ENCODE assay signal across 3 cellular contexts in genomic region chr7:155289107-155289506, GRCh38.
A peak's percentile ranks its signal among the peaks of the same experiment; 100 is the strongest.
TF ChIP-seq lines count a peak whose summit lies in the region.

No MANE protein-coding gene starts in this region.

TF ChIP-seq in HEK293T, 16 proteins besides CTCF, POLR2A, EP300 and RAD21 (continued from another document):
- peak; percentile 29; the same call in 1 of the 2 replicates for TF ChIP-seq L3MBTL2 (conservative IDR thresholded peaks at IDR 0.05)

TF ChIP-seq in K562, 482 proteins besides CTCF, POLR2A, EP300 and RAD21 (continued from another document and continues in another):
- no peak for TF ChIP-seq ZNF639 (CRISPR knock-in tag; conservative IDR thresholded peaks at IDR 0.05 in 1 of 2, IDR thresholded peaks at IDR 0.05 in 1 of 2)
- TF ChIP-seq L3MBTL2 (IDR thresholded peaks at IDR 0.05) = peak; percentile 77
- no peak for TF ChIP-seq GATAD2A (IDR thresholded peaks at IDR 0.05)
- TF ChIP-seq, protein P1, sequence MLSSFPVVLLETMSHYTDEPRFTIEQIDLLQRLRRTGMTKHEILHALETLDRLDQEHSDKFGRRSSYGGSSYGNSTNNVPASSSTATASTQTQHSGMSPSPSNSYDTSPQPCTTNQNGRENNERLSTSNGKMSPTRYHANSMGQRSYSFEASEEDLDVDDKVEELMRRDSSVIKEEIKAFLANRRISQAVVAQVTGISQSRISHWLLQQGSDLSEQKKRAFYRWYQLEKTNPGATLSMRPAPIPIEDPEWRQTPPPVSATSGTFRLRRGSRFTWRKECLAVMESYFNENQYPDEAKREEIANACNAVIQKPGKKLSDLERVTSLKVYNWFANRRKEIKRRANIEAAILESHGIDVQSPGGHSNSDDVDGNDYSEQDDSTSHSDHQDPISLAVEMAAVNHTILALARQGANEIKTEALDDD (IDR thresholded peaks at IDR 0.05) = no peak
- TF ChIP-seq ETV6 (IDR thresholded peaks at IDR 0.05; ENCODE audit: borderline replicate concordance in 1 of 2, low read depth in 2 of 2, low read length in 1 of 2) = no peak
- no peak for TF ChIP-seq ETV6 (CRISPR knock-in tag; IDR thresholded peaks at IDR 0.05; ENCODE audit: borderline replicate concordance)
- TF ChIP-seq RHOXF2B (CRISPR knock-in tag; conservative IDR thresholded peaks at IDR 0.05) = no peak
- no peak for TF ChIP-seq ZEB2 (IDR thresholded peaks at IDR 0.05)
- TF ChIP-seq ZNF263 (CRISPR knock-in tag; IDR thresholded peaks at IDR 0.05; ENCODE audit: borderline replicate concordance) = no peak
- no peak for TF ChIP-seq PHF8 (IDR thresholded peaks at IDR 0.05; ENCODE audit: borderline replicate concordance, low read length)
- TF ChIP-seq, protein P2, sequence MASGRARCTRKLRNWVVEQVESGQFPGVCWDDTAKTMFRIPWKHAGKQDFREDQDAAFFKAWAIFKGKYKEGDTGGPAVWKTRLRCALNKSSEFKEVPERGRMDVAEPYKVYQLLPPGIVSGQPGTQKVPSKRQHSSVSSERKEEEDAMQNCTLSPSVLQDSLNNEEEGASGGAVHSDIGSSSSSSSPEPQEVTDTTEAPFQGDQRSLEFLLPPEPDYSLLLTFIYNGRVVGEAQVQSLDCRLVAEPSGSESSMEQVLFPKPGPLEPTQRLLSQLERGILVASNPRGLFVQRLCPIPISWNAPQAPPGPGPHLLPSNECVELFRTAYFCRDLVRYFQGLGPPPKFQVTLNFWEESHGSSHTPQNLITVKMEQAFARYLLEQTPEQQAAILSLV (tag; IDR thresholded peaks at IDR 0.05) = no peak
- TF ChIP-seq NR2F6 (CRISPR knock-in tag; IDR thresholded peaks at IDR 0.05) = no peak
- peak; percentile 57 to 77 for TF ChIP-seq E2F6 (IDR thresholded peaks at IDR 0.05; ENCODE audit: borderline replicate concordance in 1 of 2, extremely low read depth in 1 of 2, insufficient read depth in 1 of 2, insufficient read length in 1 of 2, low read depth in 1 of 2, low read length in 1 of 2, poor library complexity in 1 of 2, severe bottlenecking in 1 of 2)

TF ChIP-seq in SK-N-SH treated with all-trans-retinoic acid at 6 μM for 48 hours, 23 proteins besides CTCF, POLR2A, EP300 and RAD21:
- TF ChIP-seq, protein P3, sequence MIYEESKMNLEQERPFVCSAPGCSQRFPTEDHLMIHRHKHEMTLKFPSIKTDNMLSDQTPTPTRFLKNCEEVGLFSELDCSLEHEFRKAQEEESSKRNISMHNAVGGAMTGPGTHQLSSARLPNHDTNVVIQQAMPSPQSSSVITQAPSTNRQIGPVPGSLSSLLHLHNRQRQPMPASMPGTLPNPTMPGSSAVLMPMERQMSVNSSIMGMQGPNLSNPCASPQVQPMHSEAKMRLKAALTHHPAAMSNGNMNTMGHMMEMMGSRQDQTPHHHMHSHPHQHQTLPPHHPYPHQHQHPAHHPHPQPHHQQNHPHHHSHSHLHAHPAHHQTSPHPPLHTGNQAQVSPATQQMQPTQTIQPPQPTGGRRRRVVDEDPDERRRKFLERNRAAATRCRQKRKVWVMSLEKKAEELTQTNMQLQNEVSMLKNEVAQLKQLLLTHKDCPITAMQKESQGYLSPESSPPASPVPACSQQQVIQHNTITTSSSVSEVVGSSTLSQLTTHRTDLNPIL (CRISPR knock-in tag; IDR thresholded peaks at IDR 0.05; ENCODE audit: low read depth) = no peak
- TF ChIP-seq ARNTL (CRISPR knock-in tag; IDR thresholded peaks at IDR 0.05; ENCODE audit: borderline replicate concordance, low read depth) (no peak), RARB (CRISPR knock-in tag; IDR thresholded peaks at IDR 0.05) (no peak), SNAI2 (CRISPR knock-in tag; IDR thresholded peaks at IDR 0.05) (no peak), ZFP30 (CRISPR knock-in tag; IDR thresholded peaks at IDR 0.05) (no peak), BACH2 (CRISPR knock-in tag; IDR thresholded peaks at IDR 0.05; ENCODE audit: borderline replicate concordance) (no peak), PPARA (CRISPR knock-in tag; IDR thresholded peaks at IDR 0.05; ENCODE audit: borderline replicate concordance) (no peak), OSR1 (CRISPR knock-in tag; IDR thresholded peaks at IDR 0.05) (no peak), GLIS3 (CRISPR knock-in tag; IDR thresholded peaks at IDR 0.05) (no peak), ISL1 (CRISPR knock-in tag; IDR thresholded peaks at IDR 0.05) (no peak), ZC3H10 (CRISPR knock-in tag; IDR thresholded peaks at IDR 0.05) (no peak), ZNF70 (CRISPR knock-in tag; IDR thresholded peaks at IDR 0.05) (no peak)
- TF ChIP-seq, protein P4, sequence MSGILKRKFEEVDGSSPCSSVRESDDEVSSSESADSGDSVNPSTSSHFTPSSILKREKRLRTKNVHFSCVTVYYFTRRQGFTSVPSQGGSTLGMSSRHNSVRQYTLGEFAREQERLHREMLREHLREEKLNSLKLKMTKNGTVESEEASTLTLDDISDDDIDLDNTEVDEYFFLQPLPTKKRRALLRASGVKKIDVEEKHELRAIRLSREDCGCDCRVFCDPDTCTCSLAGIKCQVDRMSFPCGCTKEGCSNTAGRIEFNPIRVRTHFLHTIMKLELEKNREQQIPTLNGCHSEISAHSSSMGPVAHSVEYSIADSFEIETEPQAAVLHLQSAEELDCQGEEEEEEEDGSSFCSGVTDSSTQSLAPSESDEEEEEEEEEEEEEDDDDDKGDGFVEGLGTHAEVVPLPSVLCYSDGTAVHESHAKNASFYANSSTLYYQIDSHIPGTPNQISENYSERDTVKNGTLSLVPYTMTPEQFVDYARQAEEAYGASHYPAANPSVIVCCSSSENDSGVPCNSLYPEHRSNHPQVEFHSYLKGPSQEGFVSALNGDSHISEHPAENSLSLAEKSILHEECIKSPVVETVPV (CRISPR knock-in tag; IDR thresholded peaks at IDR 0.05) = no peak
TF ChIP-seq in SK-N-SH treated with all-trans-retinoic acid at 6 μM for 48 hours: peak in this region for 0.
